14 cellular contexts compared by ENCODE assay signal in genomic region chr4:6493668-6494304, GRCh38. TPM values are rescaled to one million over a fixed set of nuclear protein-coding genes. Genes with fewer than 3 reads are reported as not detected.
DNase-seq lines count a peak whose midpoint lies in the region; ATAC-seq and TF ChIP-seq lines count a peak whose summit lies in the region.
"Had no signal": no experiment of that assay in that cellular context is flagged by ENCODE, and none has a peak within 500 bp of the region (broad histone marks: within the 10 kb centered on the region; RNA-seq: fewer than 3 reads in every experiment).

No MANE protein-coding gene starts in this region.

- no peaks in the 10 kb centered on the region for H3K36me3 ChIP-seq in IMR-90 (ENCODE audit: control insufficient read depth, insufficient read depth, low read length)
- H3K36me3 ChIP-seq: Peyer's patch had no signal

- DNase-seq in COR-L47 (lab: John Stamatoyannopoulos, UW) (peak; percentile 10), IMR-90 (peak; percentile 3), coronary artery (ENCODE audit: low spot score) (peak; percentile 45), lung microvascular endothelial cell (ENCODE audit: low read depth in 2 of 2) (peak; percentile 12 to 32), KBM-7 (no peak), GM13977 (ENCODE audit: low spot score) (no peak)
- DNase-seq in NK-92 treated with Interleukin-12 subunit alpha and Interleukin-12 subunit beta, amount 100 ng/mL, for 24 hours (lab: John Stamatoyannopoulos, UW) = no peak
- DNase-seq: activated naive CD4-positive, alpha-beta T cell treated with anti-CD3 and anti-CD28 coated beads for 36 hours; CD4-positive, alpha-beta memory T cell; MM.1S; Peyer's patch had no signal

- no peak overlapping the region for H2AK9ac ChIP-seq in IMR-90 (replicated peaks; ENCODE audit: low read depth, low read length, poor library complexity)

- no peak overlapping the region for H2BK15ac ChIP-seq in IMR-90 (ENCODE audit: low read depth, low read length)

- H3K23ac ChIP-seq in IMR-90 (ENCODE audit: low read depth, low read length) = no peak overlapping the region

- no peak overlapping the region for H3K4ac ChIP-seq in IMR-90 (ENCODE audit: low read depth, low read length)

- no peak overlapping the region for H3K4me2 ChIP-seq in IMR-90 (ENCODE audit: low read depth, low read length)

- no peaks in the 10 kb centered on the region for H4K20me1 ChIP-seq in IMR-90 (ENCODE audit: insufficient read depth, low read length)

- H4K5ac ChIP-seq in IMR-90 (ENCODE audit: low read depth, low read length) = no peak overlapping the region

- intact Hi-C loops in IMR-90 (cut with micrococcal nuclease) = no loop called here

- H3K4me1 ChIP-seq in IMR-90 (ENCODE audit: control insufficient read depth, insufficient read depth, low read length) = no peaks in the 10 kb centered on the region
- H3K4me1 ChIP-seq: Peyer's patch had no signal

- no peak for TF ChIP-seq CTCF in IMR-90 (conservative IDR thresholded peaks at IDR 0.05; ENCODE audit: low read depth, low read length)
- no peak for TF ChIP-seq CTCF in coronary artery (IDR thresholded peaks at IDR 0.05)
- no peak for TF ChIP-seq CTCF in GM13977 (IDR thresholded peaks at IDR 0.05; ENCODE audit: extremely low read depth, insufficient read depth, missing control alignments)

- no peaks in the 10 kb centered on the region for H3K79me1 ChIP-seq in IMR-90 (ENCODE audit: low read depth in 1 of 2, low read length in 2 of 2)

- dilution Hi-C loops in IMR-90 (cut with HindIII; ENCODE audit: low sequenced_read_pairs, unreplicated experiment) = no loop called here

- H3K4me3 ChIP-seq in IMR-90 (ENCODE audit: insufficient read depth, low read depth, low read length) = no peak overlapping the region
- no peak overlapping the region for H3K4me3 ChIP-seq in coronary artery
- H3K4me3 ChIP-seq: Peyer's patch had no signal

- no peak overlapping the region for H4K8ac ChIP-seq in IMR-90 (ENCODE audit: low read depth in 2 of 2, low read length in 2 of 2)

- H2BK20ac ChIP-seq in IMR-90 (ENCODE audit: low read depth, low read length) = no peak overlapping the region

- no peak overlapping the region for H4K91ac ChIP-seq in IMR-90 (ENCODE audit: insufficient read depth, low read depth, low read length)

- no peak overlapping the region for H3K14ac ChIP-seq in IMR-90 (replicated peaks; ENCODE audit: low read depth, low read length)

- TF ChIP-seq RAD21 in IMR-90 (IDR thresholded peaks at IDR 0.05; ENCODE audit: low read length) = no peak

- no peaks in the 10 kb centered on the region for H3K9me3 ChIP-seq in IMR-90 (ENCODE audit: control insufficient read depth, insufficient read depth, low read length)

- H3K9ac ChIP-seq in IMR-90 (ENCODE audit: low read depth, low read length) = no peak overlapping the region

- CTCF ChIA-PET in IMR-90 (lab: Yijun Ruan, JAX) = no interaction called here

- in situ Hi-C loops in IMR-90 (cut with MboI; ENCODE audit: low sequenced_read_pairs) (no loop called here), KBM-7 (cut with MboI; ENCODE audit: low pct_unique_long_range_greater_than_20kb, low sequenced_read_pairs) (no loop called here), GM13977 (cut with MboI; ENCODE audit: low pct_unique_long_range_greater_than_20kb, low sequenced_read_pairs, unreplicated experiment) (no loop called here)

- peaks cover 5% of the 10 kb centered on the region; the same call in 1 of the 2 replicates for H3K27me3 ChIP-seq in IMR-90 (ENCODE audit: control insufficient read depth, insufficient read depth, low read length)
- H3K27me3 ChIP-seq: Peyer's patch had no signal

- H3K18ac ChIP-seq in IMR-90 (ENCODE audit: low read depth, low read length) = no peak overlapping the region

- H2AFZ ChIP-seq in IMR-90 (replicated peaks; ENCODE audit: low read length, poor library complexity) = no peak overlapping the region

- H2BK5ac ChIP-seq in IMR-90 (ENCODE audit: low read depth, low read length, poor library complexity, severe bottlenecking) = no peak overlapping the region

- BruUV-seq in IMR-90 (replicated peaks; lab: Mats Ljungman, UMichigan) = no TSS peak

- POLR2A ChIA-PET in IMR-90 (lab: Charles Lee; ENCODE audit: unreplicated experiment) = no interaction called here

- H3K56ac ChIP-seq in IMR-90 (ENCODE audit: extremely low read depth, insufficient read depth, low read length) = no peak overlapping the region

- no peaks in the 10 kb centered on the region for H3K9me1 ChIP-seq in IMR-90 (ENCODE audit: insufficient read depth, low read length)

- no peak overlapping the region for H2AK5ac ChIP-seq in IMR-90 (ENCODE audit: low read depth, low read length)

- no peak overlapping the region for H2BK120ac ChIP-seq in IMR-90 (ENCODE audit: low read depth, low read length)

- 5% methylated on average over 8 of the region's 22 CpGs; no CpG with 5 or more reads in 1 of the 2 experiments for WGBS in IMR-90 (ENCODE audit: extremely low coverage in 2 of 2, insufficient read length in 1 of 2), 2 experiments

- no peak for TF ChIP-seq POLR2A in IMR-90 (IDR thresholded peaks at IDR 0.05; ENCODE audit: low read depth, low read length)

- H3K27ac ChIP-seq in IMR-90 (ENCODE audit: insufficient read depth, low read length) = no peak overlapping the region
- no peak overlapping the region for H3K27ac ChIP-seq in coronary artery
- H3K27ac ChIP-seq: Peyer's patch had no signal

- no peak for ATAC-seq in IMR-90 (ENCODE audit: low read depth)
- ATAC-seq in HG03571 (IDR thresholded peaks at IDR 0.05; ENCODE audit: unreplicated experiment) = no peak
- ATAC-seq: left lobe of liver had no signal

TF ChIP-seq in IMR-90, 13 proteins besides CTCF, POLR2A, EP300 and RAD21:
- TF ChIP-seq MXI1 (IDR thresholded peaks at IDR 0.05; ENCODE audit: borderline replicate concordance, low read depth, low read length) (no peak), USF2 (IDR thresholded peaks at IDR 0.05; ENCODE audit: low read depth, low read length) (no peak), MAZ (IDR thresholded peaks at IDR 0.05; ENCODE audit: borderline replicate concordance, low read depth, low read length) (no peak), CHD1 (IDR thresholded peaks at IDR 0.05; ENCODE audit: low read depth, low read length) (no peak), BHLHE40 (IDR thresholded peaks at IDR 0.05; ENCODE audit: low read depth, low read length) (no peak), ELK1 (IDR thresholded peaks at IDR 0.05; ENCODE audit: borderline replicate concordance, low read depth, low read length) (no peak), SMC3 (IDR thresholded peaks at IDR 0.05; ENCODE audit: low read depth, low read length) (no peak)

RNA-seq across cellular contexts. Expression of gene PPP2R2C, which starts 21.4 kb away (rescaled TPM):
- not detected in 2 replicates for total RNA-seq in IMR-90 (2012; rRNA removed)
- polyA plus RNA-seq in IMR-90 (2012; rRNA removed) = 0.03 TPM in 1 of 2 replicates, not detected in the other
- 0.01 and 0.03 TPM in 2 replicates for polyA plus RNA-seq in IMR-90 (2012; cell fraction: cytosol; rRNA removed)
- 0.10 and 0.11 TPM in 2 replicates for polyA plus RNA-seq in IMR-90 (2012; cell fraction: nucleus; rRNA removed; ENCODE audit: low replicate concordance)
- total RNA-seq in lung microvascular endothelial cell = 0.22 and 0.60 TPM in 2 replicates
- total RNA-seq: activated naive CD4-positive, alpha-beta T cell treated with anti-CD3 and anti-CD28 coated beads for 36 hours; CD4-positive, alpha-beta memory T cell; skeletal muscle tissue had no signal
- polyA plus RNA-seq: CD4-positive, alpha-beta memory T cell had no signal

Comparison
In these comparisons a context has a peak if more than half of its experiments do, and no peak if none do; other contexts are left out.
1. DNase-seq: peak in COR-L47 (single experiment), IMR-90 (single experiment), coronary artery (single experiment) and lung microvascular endothelial cell (2 of 2); none in KBM-7 (single experiment), GM13977 (single experiment) and NK-92 treated with Interleukin-12 subunit alpha and Interleukin-12 subunit beta, amount 100 ng/mL, for 24 hours (single experiment).